Comparison of ENCODE assay signal across 1 cellular context in the genomic region with DNA sequence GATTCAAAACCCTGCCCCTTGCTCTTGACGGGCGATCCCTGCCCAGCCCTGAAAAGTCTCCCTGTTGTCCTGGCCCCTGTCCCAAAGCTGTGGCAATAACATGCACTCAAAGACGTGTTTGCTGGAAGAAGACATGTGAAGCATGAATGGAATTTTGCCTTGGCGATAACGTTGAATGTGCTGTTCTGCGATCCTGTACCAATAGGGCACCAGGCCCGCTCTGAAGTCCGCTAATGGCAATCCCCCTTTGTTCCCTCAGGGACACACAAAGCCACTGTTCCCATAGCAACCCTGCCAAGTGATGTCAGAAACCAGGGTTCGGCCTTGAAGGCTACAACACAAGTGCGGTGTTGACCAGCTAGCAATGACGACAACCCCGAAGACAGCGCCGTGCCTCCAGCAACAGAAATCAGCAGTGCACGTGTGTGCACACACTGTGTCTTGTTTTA.
A peak's percentile ranks its signal among the peaks of the same experiment; 100 is the strongest.
TF ChIP-seq lines count a peak whose summit lies in the region.

No MANE protein-coding gene starts in this region.

TF ChIP-seq in HepG2, 621 proteins besides CTCF, POLR2A, EP300 and RAD21 (continued from another document and continues in another):
- peak; percentile 77; the same call in 1 of the 2 replicates for TF ChIP-seq RFX3 (CRISPR knock-in tag; IDR thresholded peaks at IDR 0.05)
- no peak for TF ChIP-seq ZBTB3 (CRISPR knock-in tag; IDR thresholded peaks at IDR 0.05; ENCODE audit: borderline replicate concordance, low read depth)
- TF ChIP-seq, protein P1, sequence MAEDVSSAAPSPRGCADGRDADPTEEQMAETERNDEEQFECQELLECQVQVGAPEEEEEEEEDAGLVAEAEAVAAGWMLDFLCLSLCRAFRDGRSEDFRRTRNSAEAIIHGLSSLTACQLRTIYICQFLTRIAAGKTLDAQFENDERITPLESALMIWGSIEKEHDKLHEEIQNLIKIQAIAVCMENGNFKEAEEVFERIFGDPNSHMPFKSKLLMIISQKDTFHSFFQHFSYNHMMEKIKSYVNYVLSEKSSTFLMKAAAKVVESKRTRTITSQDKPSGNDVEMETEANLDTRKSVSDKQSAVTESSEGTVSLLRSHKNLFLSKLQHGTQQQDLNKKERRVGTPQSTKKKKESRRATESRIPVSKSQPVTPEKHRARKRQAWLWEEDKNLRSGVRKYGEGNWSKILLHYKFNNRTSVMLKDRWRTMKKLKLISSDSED (CRISPR knock-in tag; IDR thresholded peaks at IDR 0.05), result no peak
- TF ChIP-seq FLYWCH1 (CRISPR knock-in tag; IDR thresholded peaks at IDR 0.05), result no peak
- TF ChIP-seq, protein P2, sequence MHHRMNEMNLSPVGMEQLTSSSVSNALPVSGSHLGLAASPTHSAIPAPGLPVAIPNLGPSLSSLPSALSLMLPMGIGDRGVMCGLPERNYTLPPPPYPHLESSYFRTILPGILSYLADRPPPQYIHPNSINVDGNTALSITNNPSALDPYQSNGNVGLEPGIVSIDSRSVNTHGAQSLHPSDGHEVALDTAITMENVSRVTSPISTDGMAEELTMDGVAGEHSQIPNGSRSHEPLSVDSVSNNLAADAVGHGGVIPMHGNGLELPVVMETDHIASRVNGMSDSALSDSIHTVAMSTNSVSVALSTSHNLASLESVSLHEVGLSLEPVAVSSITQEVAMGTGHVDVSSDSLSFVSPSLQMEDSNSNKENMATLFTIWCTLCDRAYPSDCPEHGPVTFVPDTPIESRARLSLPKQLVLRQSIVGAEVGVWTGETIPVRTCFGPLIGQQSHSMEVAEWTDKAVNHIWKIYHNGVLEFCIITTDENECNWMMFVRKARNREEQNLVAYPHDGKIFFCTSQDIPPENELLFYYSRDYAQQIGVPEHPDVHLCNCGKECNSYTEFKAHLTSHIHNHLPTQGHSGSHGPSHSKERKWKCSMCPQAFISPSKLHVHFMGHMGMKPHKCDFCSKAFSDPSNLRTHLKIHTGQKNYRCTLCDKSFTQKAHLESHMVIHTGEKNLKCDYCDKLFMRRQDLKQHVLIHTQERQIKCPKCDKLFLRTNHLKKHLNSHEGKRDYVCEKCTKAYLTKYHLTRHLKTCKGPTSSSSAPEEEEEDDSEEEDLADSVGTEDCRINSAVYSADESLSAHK (CRISPR knock-in tag; IDR thresholded peaks at IDR 0.05; ENCODE audit: borderline replicate concordance), result no peak
- TF ChIP-seq, protein P3, sequence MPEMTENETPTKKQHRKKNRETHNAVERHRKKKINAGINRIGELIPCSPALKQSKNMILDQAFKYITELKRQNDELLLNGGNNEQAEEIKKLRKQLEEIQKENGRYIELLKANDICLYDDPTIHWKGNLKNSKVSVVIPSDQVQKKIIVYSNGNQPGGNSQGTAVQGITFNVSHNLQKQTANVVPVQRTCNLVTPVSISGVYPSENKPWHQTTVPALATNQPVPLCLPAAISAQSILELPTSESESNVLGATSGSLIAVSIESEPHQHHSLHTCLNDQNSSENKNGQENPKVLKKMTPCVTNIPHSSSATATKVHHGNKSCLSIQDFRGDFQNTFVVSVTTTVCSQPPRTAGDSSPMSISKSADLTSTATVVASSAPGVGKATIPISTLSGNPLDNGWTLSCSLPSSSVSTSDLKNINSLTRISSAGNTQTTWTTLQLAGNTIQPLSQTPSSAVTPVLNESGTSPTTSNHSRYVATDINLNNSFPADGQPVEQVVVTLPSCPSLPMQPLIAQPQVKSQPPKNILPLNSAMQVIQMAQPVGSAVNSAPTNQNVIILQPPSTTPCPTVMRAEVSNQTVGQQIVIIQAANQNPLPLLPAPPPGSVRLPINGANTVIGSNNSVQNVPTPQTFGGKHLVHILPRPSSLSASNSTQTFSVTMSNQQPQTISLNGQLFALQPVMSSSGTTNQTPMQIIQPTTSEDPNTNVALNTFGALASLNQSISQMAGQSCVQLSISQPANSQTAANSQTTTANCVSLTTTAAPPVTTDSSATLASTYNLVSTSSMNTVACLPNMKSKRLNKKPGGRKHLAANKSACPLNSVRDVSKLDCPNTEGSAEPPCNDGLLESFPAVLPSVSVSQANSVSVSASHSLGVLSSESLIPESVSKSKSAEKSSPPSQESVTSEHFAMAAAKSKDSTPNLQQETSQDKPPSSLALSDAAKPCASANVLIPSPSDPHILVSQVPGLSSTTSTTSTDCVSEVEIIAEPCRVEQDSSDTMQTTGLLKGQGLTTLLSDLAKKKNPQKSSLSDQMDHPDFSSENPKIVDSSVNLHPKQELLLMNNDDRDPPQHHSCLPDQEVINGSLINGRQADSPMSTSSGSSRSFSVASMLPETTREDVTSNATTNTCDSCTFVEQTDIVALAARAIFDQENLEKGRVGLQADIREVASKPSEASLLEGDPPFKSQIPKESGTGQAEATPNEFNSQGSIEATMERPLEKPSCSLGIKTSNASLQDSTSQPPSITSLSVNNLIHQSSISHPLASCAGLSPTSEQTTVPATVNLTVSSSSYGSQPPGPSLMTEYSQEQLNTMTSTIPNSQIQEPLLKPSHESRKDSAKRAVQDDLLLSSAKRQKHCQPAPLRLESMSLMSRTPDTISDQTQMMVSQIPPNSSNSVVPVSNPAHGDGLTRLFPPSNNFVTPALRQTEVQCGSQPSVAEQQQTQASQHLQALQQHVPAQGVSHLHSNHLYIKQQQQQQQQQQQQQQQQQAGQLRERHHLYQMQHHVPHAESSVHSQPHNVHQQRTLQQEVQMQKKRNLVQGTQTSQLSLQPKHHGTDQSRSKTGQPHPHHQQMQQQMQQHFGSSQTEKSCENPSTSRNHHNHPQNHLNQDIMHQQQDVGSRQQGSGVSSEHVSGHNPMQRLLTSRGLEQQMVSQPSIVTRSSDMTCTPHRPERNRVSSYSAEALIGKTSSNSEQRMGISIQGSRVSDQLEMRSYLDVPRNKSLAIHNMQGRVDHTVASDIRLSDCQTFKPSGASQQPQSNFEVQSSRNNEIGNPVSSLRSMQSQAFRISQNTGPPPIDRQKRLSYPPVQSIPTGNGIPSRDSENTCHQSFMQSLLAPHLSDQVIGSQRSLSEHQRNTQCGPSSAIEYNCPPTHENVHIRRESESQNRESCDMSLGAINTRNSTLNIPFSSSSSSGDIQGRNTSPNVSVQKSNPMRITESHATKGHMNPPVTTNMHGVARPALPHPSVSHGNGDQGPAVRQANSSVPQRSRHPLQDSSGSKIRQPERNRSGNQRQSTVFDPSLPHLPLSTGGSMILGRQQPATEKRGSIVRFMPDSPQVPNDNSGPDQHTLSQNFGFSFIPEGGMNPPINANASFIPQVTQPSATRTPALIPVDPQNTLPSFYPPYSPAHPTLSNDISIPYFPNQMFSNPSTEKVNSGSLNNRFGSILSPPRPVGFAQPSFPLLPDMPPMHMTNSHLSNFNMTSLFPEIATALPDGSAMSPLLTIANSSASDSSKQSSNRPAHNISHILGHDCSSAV (CRISPR knock-in tag; IDR thresholded peaks at IDR 0.05; ENCODE audit: borderline replicate concordance), result no peak
- TF ChIP-seq NKX3-1 (CRISPR knock-in tag; IDR thresholded peaks at IDR 0.05), result no peak
- TF ChIP-seq TEAD3 (CRISPR knock-in tag; optimal IDR thresholded peaks at IDR 0.05; ENCODE audit: borderline replicate concordance), result peak; percentile 94
- TF ChIP-seq HOXA5 (CRISPR knock-in tag; IDR thresholded peaks at IDR 0.05), result no peak
- TF ChIP-seq ZNF788 (CRISPR knock-in tag; IDR thresholded peaks at IDR 0.05; ENCODE audit: borderline replicate concordance), result no peak
- TF ChIP-seq ZEB1 (IDR thresholded peaks at IDR 0.05; ENCODE audit: insufficient replicate concordance, low read depth), result no peak
- no peak for TF ChIP-seq ZNF616 (CRISPR knock-in tag; IDR thresholded peaks at IDR 0.05; ENCODE audit: low read depth)
- no peak for TF ChIP-seq ISL2 (CRISPR knock-in tag; IDR thresholded peaks at IDR 0.05)
- TF ChIP-seq, protein P4, sequence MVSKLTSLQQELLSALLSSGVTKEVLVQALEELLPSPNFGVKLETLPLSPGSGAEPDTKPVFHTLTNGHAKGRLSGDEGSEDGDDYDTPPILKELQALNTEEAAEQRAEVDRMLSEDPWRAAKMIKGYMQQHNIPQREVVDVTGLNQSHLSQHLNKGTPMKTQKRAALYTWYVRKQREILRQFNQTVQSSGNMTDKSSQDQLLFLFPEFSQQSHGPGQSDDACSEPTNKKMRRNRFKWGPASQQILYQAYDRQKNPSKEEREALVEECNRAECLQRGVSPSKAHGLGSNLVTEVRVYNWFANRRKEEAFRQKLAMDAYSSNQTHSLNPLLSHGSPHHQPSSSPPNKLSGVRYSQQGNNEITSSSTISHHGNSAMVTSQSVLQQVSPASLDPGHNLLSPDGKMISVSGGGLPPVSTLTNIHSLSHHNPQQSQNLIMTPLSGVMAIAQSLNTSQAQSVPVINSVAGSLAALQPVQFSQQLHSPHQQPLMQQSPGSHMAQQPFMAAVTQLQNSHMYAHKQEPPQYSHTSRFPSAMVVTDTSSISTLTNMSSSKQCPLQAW (CRISPR knock-in tag; IDR thresholded peaks at IDR 0.05), result no peak
- TF ChIP-seq, protein P5, sequence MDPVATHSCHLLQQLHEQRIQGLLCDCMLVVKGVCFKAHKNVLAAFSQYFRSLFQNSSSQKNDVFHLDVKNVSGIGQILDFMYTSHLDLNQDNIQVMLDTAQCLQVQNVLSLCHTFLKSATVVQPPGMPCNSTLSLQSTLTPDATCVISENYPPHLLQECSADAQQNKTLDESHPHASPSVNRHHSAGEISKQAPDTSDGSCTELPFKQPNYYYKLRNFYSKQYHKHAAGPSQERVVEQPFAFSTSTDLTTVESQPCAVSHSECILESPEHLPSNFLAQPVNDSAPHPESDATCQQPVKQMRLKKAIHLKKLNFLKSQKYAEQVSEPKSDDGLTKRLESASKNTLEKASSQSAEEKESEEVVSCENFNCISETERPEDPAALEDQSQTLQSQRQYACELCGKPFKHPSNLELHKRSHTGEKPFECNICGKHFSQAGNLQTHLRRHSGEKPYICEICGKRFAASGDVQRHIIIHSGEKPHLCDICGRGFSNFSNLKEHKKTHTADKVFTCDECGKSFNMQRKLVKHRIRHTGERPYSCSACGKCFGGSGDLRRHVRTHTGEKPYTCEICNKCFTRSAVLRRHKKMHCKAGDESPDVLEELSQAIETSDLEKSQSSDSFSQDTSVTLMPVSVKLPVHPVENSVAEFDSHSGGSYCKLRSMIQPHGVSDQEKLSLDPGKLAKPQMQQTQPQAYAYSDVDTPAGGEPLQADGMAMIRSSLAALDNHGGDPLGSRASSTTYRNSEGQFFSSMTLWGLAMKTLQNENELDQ (CRISPR knock-in tag; IDR thresholded peaks at IDR 0.05; ENCODE audit: borderline replicate concordance), result no peak
- TF ChIP-seq HNRNPK (IDR thresholded peaks at IDR 0.05; ENCODE audit: low read depth, low read length, poor library complexity, severe bottlenecking), result no peak
- TF ChIP-seq EHMT2 (IDR thresholded peaks at IDR 0.05; ENCODE audit: borderline replicate concordance, low read depth, low read length), result no peak
- no peak for TF ChIP-seq NFYB (CRISPR knock-in tag; IDR thresholded peaks at IDR 0.05)
- no peak for TF ChIP-seq PITX1 (CRISPR knock-in tag; IDR thresholded peaks at IDR 0.05)
- no peak for TF ChIP-seq FOSL2 (CRISPR knock-in tag; IDR thresholded peaks at IDR 0.05)
- no peak for TF ChIP-seq MYNN (CRISPR knock-in tag; IDR thresholded peaks at IDR 0.05; ENCODE audit: low read depth)
- TF ChIP-seq NR2F1 (CRISPR knock-in tag; IDR thresholded peaks at IDR 0.05), result no peak
- TF ChIP-seq, protein P6, sequence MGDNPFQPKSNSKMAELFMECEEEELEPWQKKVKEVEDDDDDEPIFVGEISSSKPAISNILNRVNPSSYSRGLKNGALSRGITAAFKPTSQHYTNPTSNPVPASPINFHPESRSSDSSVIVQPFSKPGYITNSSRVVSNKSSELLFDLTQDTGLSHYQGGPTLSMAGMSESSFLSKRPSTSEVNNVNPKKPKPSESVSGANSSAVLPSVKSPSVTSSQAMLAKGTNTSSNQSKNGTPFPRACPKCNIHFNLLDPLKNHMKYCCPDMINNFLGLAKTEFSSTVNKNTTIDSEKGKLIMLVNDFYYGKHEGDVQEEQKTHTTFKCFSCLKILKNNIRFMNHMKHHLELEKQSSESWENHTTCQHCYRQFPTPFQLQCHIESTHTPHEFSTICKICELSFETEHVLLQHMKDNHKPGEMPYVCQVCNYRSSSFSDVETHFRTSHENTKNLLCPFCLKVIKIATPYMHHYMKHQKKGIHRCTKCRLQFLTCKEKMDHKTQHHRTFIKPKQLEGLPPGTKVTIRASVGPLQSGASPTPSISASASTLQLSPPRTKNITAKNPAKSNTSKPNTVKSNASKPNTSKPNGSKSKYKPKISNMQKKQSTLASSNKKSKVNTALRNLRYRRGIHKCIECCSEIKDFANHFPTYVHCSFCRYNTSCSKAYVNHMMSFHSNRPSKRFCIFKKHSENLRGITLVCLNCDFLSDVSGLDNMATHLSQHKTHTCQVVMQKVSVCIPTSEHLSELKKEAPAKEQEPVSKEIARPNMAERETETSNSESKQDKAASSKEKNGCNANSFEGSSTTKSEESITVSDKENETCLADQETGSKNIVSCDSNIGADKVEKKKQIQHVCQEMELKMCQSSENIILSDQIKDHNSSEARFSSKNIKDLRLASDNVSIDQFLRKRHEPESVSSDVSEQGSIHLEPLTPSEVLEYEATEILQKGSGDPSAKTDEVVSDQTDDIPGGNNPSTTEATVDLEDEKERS (CRISPR knock-in tag; IDR thresholded peaks at IDR 0.05), result no peak
- TF ChIP-seq ZNF891 (CRISPR knock-in tag; IDR thresholded peaks at IDR 0.05), result no peak
- TF ChIP-seq, protein P7, sequence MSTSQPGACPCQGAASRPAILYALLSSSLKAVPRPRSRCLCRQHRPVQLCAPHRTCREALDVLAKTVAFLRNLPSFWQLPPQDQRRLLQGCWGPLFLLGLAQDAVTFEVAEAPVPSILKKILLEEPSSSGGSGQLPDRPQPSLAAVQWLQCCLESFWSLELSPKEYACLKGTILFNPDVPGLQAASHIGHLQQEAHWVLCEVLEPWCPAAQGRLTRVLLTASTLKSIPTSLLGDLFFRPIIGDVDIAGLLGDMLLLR (CRISPR knock-in tag; IDR thresholded peaks at IDR 0.05), result no peak
- TF ChIP-seq ZNF850 (CRISPR knock-in tag; conservative IDR thresholded peaks at IDR 0.05), result no peak
